Comparison of ENCODE assay signal across 8 cellular contexts in the genomic region with DNA sequence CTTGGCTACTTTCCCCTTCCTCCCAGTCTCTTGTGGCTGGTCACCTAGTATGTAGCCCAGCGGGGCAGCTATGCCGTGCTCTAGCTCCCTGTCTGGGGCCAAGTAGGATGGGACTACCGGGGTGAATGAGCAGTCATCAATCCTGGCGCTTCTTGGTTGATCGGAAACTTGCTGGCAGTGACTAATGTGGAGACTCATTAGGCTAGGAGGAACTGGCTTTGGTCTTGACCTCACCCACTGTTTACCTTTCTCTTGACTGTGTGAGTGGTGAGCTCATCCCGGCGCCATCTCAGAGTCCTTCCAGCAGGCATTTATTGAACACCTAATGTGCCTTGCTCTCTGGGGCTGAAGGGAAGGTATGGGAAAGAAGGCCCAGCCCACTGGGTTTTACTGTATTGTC. TPM values are rescaled to one million over a fixed set of nuclear protein-coding genes. Genes with fewer than 3 reads are reported as not detected.
DNase-seq lines count a peak whose midpoint lies in the region; ATAC-seq, FAIRE-seq and TF ChIP-seq lines count a peak whose summit lies in the region.

No MANE protein-coding gene starts in this region.

- H3K4me1 ChIP-seq in A549 (peaks cover 97% of the 10 kb centered on the region), K562 (replicated peaks in 1 of 2; ENCODE audit: control insufficient read depth in 2 of 2, insufficient read depth in 2 of 2, low read length in 2 of 2) (no peaks in the 10 kb centered on the region; a peak in 1 of 5 replicates), mesenchymal stem cell (ENCODE audit: control insufficient read depth, insufficient read depth, low read depth, low read length) (peaks cover 74% of the 10 kb centered on the region)

- H4K20me1 ChIP-seq in K562 (replicated peaks; ENCODE audit: control insufficient read depth, insufficient read depth, low read length), result no peaks in the 10 kb centered on the region

- H3K79me2 ChIP-seq in K562 (ENCODE audit: control insufficient read depth, insufficient read depth, low read length), result no peaks in the 10 kb centered on the region

- CTCF ChIA-PET in A549 (lab: Yijun Ruan, JAX) (interaction anchor here (0.8 to 3.0 kb wide), 4 partner anchors 40 to 172 kb away, joined by 3 to 9 read pairs (median 6); no protein-coding TSS in a partner anchor), K562 (lab: Yijun Ruan, JAX; ENCODE audit: low intra/inter-chr PET ratio) (no interaction called here)

- H4K91ac ChIP-seq in mesenchymal stem cell (ENCODE audit: low read length), result peak overlapping the region; percentile 8

- H2AFZ ChIP-seq in K562 (ENCODE audit: low read depth, low read length) (no peak overlapping the region), mesenchymal stem cell (ENCODE audit: low read depth, low read length) (no peak overlapping the region)

- H2BK12ac ChIP-seq in mesenchymal stem cell (ENCODE audit: low read length in 2 of 2), result peak overlapping the region in 1 of 2 experiments; percentile 33

- H2BK15ac ChIP-seq in mesenchymal stem cell (ENCODE audit: low read depth, poor library complexity, severe bottlenecking), result no peak overlapping the region

- peak overlapping the region; percentile 81 to 84 for H3K27ac ChIP-seq in A549
- H3K27ac ChIP-seq in K562 (ENCODE audit: extremely low read depth, low read depth, low read length), result no peak overlapping the region
- peak overlapping the region; percentile 78 for H3K27ac ChIP-seq in mesenchymal stem cell (ENCODE audit: low read length, poor library complexity, severe bottlenecking)

- H2AK5ac ChIP-seq in mesenchymal stem cell (ENCODE audit: low read length, severe bottlenecking), result peak overlapping the region; percentile 91

- in situ Hi-C loops in K562 (cut with MboI), result no loop called here

- DNase-seq in A549 (ENCODE audit: low read depth in 1 of 2, low spot score in 1 of 2) (peak; percentile 91 to 92), HT1080 (ENCODE audit: low read depth) (peak; percentile 97), K562 (ENCODE audit: extremely low read depth in 1 of 4, low spot score in 3 of 4) (no peak), mesenchymal stem cell (peak; percentile 94), NCI-H1694 treated with DMSO at 0.1 percent for 48 hours (lab: John Stamatoyannopoulos, UW) (no peak), NCI-H1930 (lab: John Stamatoyannopoulos, UW) (no peak)

- TF ChIP-seq EP300 in A549 (IDR thresholded peaks at IDR 0.05) (peak; percentile 32 to 36; a peak in 1 of 5 replicates), K562 (IDR thresholded peaks at IDR 0.05; ENCODE audit: low read length) (no peak)

- H3K9ac ChIP-seq in K562 (ENCODE audit: insufficient read depth in 1 of 2, low read depth in 2 of 2, low read length in 2 of 2), result no peak overlapping the region
- H3K9ac ChIP-seq in mesenchymal stem cell (ENCODE audit: low read length), result no peak overlapping the region

- H3K27me3 ChIP-seq in K562 (ENCODE audit: control insufficient read depth in 2 of 2, insufficient read depth in 2 of 2, low read length in 2 of 2), result peaks cover 2 to 46% of the 10 kb centered on the region in 2 experiments; a peak in 4 of 5 replicates
- H3K27me3 ChIP-seq in mesenchymal stem cell (ENCODE audit: control insufficient read depth in 1 of 2, insufficient read depth in 1 of 2, low read length in 2 of 2), result peaks cover 0 to 23% of the 10 kb centered on the region in 2 experiments

- H3K4ac ChIP-seq in mesenchymal stem cell (ENCODE audit: low read depth in 1 of 2, low read length in 2 of 2), result peak overlapping the region in 1 of 2 experiments; percentile 46

- H3K36me3 ChIP-seq in K562 (ENCODE audit: control insufficient read depth, insufficient read depth, low read length) (no peaks in the 10 kb centered on the region), mesenchymal stem cell (ENCODE audit: control insufficient read depth in 1 of 2, insufficient read depth in 2 of 2, low read depth in 1 of 2, low read length in 2 of 2) (peaks cover 0 to 16% of the 10 kb centered on the region in 2 experiments)

- H3K79me1 ChIP-seq in mesenchymal stem cell (replicated peaks; ENCODE audit: low read length, poor library complexity, severe bottlenecking), result no peaks in the 10 kb centered on the region

- H3K23ac ChIP-seq in mesenchymal stem cell (ENCODE audit: low read length in 2 of 2), result no peak overlapping the region

- no peak for TF ChIP-seq CTCF in A549 (IDR thresholded peaks at IDR 0.05)
- no peak for TF ChIP-seq CTCF in K562 (IDR thresholded peaks at IDR 0.05 in 2 of 3, conservative IDR thresholded peaks at IDR 0.05 in 1 of 3; ENCODE audit: insufficient read depth in 2 of 3, low read depth in 1 of 3, low read length in 3 of 3)

- intact Hi-C loops in K562 (cut with micrococcal nuclease), result no loop called here

- ATAC-seq in A549, result peak; percentile 88 to 94
- no peak for ATAC-seq in K562
- ATAC-seq in GM21515 (IDR thresholded peaks at IDR 0.05; ENCODE audit: unreplicated experiment), result no peak
- ATAC-seq in HG03095 (IDR thresholded peaks at IDR 0.05; ENCODE audit: unreplicated experiment), result no peak

- no peak overlapping the region for H2BK5ac ChIP-seq in mesenchymal stem cell (ENCODE audit: low read depth, low read length, poor library complexity, severe bottlenecking)

- TF ChIP-seq RAD21 in A549 (conservative IDR thresholded peaks at IDR 0.05 in 1 of 2, IDR thresholded peaks at IDR 0.05 in 1 of 2), result peak in 1 of 2 experiments; percentile 16; a peak in 1 of 5 replicates
- TF ChIP-seq RAD21 in K562 (CRISPR knock-in tag; conservative IDR thresholded peaks at IDR 0.05 in 1 of 2, IDR thresholded peaks at IDR 0.05 in 1 of 2), result no peak

- 4% methylated on average over 7 of the region's 7 CpGs for whole genome bisulfite sequencing in A549 (ENCODE audit: missing lambda C conversion rate)
- WGBS in K562 (ENCODE audit: insufficient coverage, low coverage, missing lambda C conversion rate), result 0% methylated on average over 7 of the region's 7 CpGs
- 0% methylated on average over 7 of the region's 7 CpGs for WGBS in mesenchymal stem cell

- H3K4me2 ChIP-seq in A549 (peak overlapping the region; percentile 61), K562 (ENCODE audit: insufficient read depth, low read length) (no peak overlapping the region), mesenchymal stem cell (ENCODE audit: low read length, poor library complexity, severe bottlenecking) (peak overlapping the region; percentile 55)

- POLR2A ChIA-PET in A549 (lab: Yijun Ruan, JAX) (interaction anchor here (0.8 to 1.2 kb wide), 4 partner anchors 11 to 180 kb away, joined by 3 to 6 read pairs (median 4); a partner anchor contains a TSS), K562 (lab: Yijun Ruan, JAX) (no interaction called here)

- H3K9me1 ChIP-seq in K562 (ENCODE audit: control insufficient read depth, insufficient read depth, low read length), result no peaks in the 10 kb centered on the region

- FAIRE-seq in A549 (lab: Jason Lieb, UNC), result peak; percentile 91
- FAIRE-seq in K562 (lab: Jason Lieb, UNC), result no peak

- H3K18ac ChIP-seq in mesenchymal stem cell (ENCODE audit: low read depth in 1 of 2, low read length in 2 of 2), result peak overlapping the region; percentile 73 to 79

- H3K9me3 ChIP-seq in A549, result no peaks in the 10 kb centered on the region
- H3K9me3 ChIP-seq in K562 (replicated peaks; ENCODE audit: control insufficient read depth, insufficient read depth, low read depth, low read length), result no peaks in the 10 kb centered on the region
- no peaks in the 10 kb centered on the region for H3K9me3 ChIP-seq in mesenchymal stem cell (ENCODE audit: control insufficient read depth, low read length)

- no peak overlapping the region for H2BK120ac ChIP-seq in mesenchymal stem cell (ENCODE audit: low read depth, low read length)

- H3K4me3 ChIP-seq in A549 (0 out of 3 replicates have a peak overlapping the region, but pooled peaks have one; percentile 1), K562 (no peak overlapping the region), mesenchymal stem cell (ENCODE audit: insufficient read depth in 1 of 2, low read depth in 1 of 2, low read length in 2 of 2) (no peak overlapping the region)

- H4K8ac ChIP-seq in mesenchymal stem cell (ENCODE audit: low read length), result peak overlapping the region; percentile 61

- TF ChIP-seq POLR2A in A549 (IDR thresholded peaks at IDR 0.05; ENCODE audit: low read length), result no peak
- TF ChIP-seq POLR2A in K562 (conservative IDR thresholded peaks at IDR 0.05), result no peak

- BruUV-seq in K562 (replicated peaks; lab: Mats Ljungman, UMichigan), result no TSS peak

- no peak overlapping the region for H3K14ac ChIP-seq in mesenchymal stem cell (ENCODE audit: low read length in 2 of 2)

TF ChIP-seq in A549, 52 proteins besides CTCF, POLR2A, EP300 and RAD21 (continues in another document):
- TF ChIP-seq JUN (IDR thresholded peaks at IDR 0.05), result peak in 1 of 2 experiments; percentile 74; a peak in 2 of 5 replicates

TF ChIP-seq in K562, 482 proteins besides CTCF, POLR2A, EP300 and RAD21 (continues in another document):
- no peak for TF ChIP-seq SMARCE1 (IDR thresholded peaks at IDR 0.05)

RNA-seq across cellular contexts. Expression of a gene that starts 16.0 kb away (rescaled TPM):
- polyA plus RNA-seq in A549 (2011; rRNA removed) (29.8 and 30.5 TPM in 2 replicates), A549 (2017; fragmentation: RNase III; extraction: RNeasy Plus Mini Kit Qiagen cat#74134 plus additional on column Dnase treatment) (21.9 to 26.4 TPM (median 23.2 TPM) in 3 replicates), K562 (2011; rRNA removed) (0.04 TPM in 1 of 2 replicates, not detected in the other), K562 (2014; fragmentation: Illumina TruSeq; extraction: Trizol) (not detected in 2 replicates), K562 (2014; fragmentation: Nextera tagmentation; extraction: Ambion mirVana) (not detected), K562 (2014; rRNA removed) (not detected in 2 replicates)
- polyA plus RNA-seq in A549 (2012; cell fraction: cytosol; rRNA removed), result 23.4 and 33.9 TPM in 2 replicates
- 69.3 and 101 TPM in 2 replicates for polyA plus RNA-seq in A549 (2012; cell fraction: nucleus; rRNA removed)
- polyA minus RNA-seq in A549 (2011; rRNA and poly(A)+ RNA removed), result 46.3 and 47.5 TPM in 2 replicates
- total RNA-seq in HT1080 (2014; rRNA removed; shearing (Covaris generic)), result 23.5 and 27.9 TPM in 2 replicates
- 17.4 and 18.0 TPM in 2 replicates for polyA plus RNA-seq in HT1080 (2015; cell fraction: cytosol; rRNA removed)
- 68.7 and 70.0 TPM in 2 replicates for polyA plus RNA-seq in HT1080 (2015; cell fraction: nucleus; rRNA removed)
- total RNA-seq in K562 (2011; cell fraction: chromatin; rRNA removed; ENCODE audit: low replicate concordance), result 0.07 TPM in 1 of 2 replicates, not detected in the other
- not detected in 2 replicates for total RNA-seq in K562 (2011; cell fraction: nucleolus; rRNA removed)
- not detected in 2 replicates for total RNA-seq in K562 (2011; cell fraction: nucleoplasm; rRNA removed)
- total RNA-seq in K562 (2014; rRNA removed) (not detected in 2 replicates), K562 (2014; rRNA removed; fragmentation: Illumina TruSeq; extraction: Trizol) (not detected in 2 replicates), K562 (2015; rRNA removed; fragmentation: Illumina TruSeq; extraction: Trizol) (not detected in 2 replicates), K562 (2021) (0.11 and 0.16 TPM in 2 replicates)
- 0.06 and 0.16 TPM in 2 replicates for polyA plus RNA-seq in K562 (2011; cell fraction: cytosol; rRNA removed)
- polyA plus RNA-seq in K562 (2011; cell fraction: nucleus; rRNA removed), result 0.16 and 0.25 TPM in 2 replicates
- polyA plus RNA-seq in K562 (2012), result 0.08 TPM in 1 of 2 replicates, not detected in the other
- not detected in 2 replicates for polyA minus RNA-seq in K562 (2011; rRNA and poly(A)+ RNA removed)
- 2.6 TPM in 1 of 2 replicates, not detected in the other for polyA minus RNA-seq in K562 (2011; cell fraction: cytosol; rRNA and poly(A)+ RNA removed)
- polyA minus RNA-seq in K562 (2011; cell fraction: nucleus; rRNA and poly(A)+ RNA removed), result under 0.01 and 0.27 TPM in 2 replicates
- polyA plus RNA-seq in mesenchymal stem cell (2013, experiment 1 of 2), result 14.9 TPM
- polyA plus RNA-seq in mesenchymal stem cell (2013, experiment 2 of 2), result 14.3 TPM

Comparison
In these comparisons a context has a peak if more than half of its experiments do, and no peak if none do; other contexts are left out.
1. ATAC-seq: peak in A549 (2 of 2); none in K562 (single experiment), GM21515 (single experiment) and HG03095 (single experiment).
2. DNase-seq: peak in A549 (2 of 2), HT1080 (single experiment) and mesenchymal stem cell (single experiment); none in K562 (0 of 4), NCI-H1694 treated with DMSO at 0.1 percent for 48 hours (single experiment) and NCI-H1930 (0 of 2).
3. RNA of a gene that starts 16.0 kb away (total RNA-seq): 23.5 to 27.9 TPM in HT1080; 0.07 to 0.16 TPM in K562; every median in the first group is over 10 times any median in the second.